ENCODE assay signal across 11 cellular contexts in genomic region chr22:42970029-42970428, GRCh38. TPM values are rescaled to one million over a fixed set of nuclear protein-coding genes. Genes with fewer than 3 reads are reported as not detected.
DNase-seq lines count a peak whose midpoint lies in the region; ATAC-seq, FAIRE-seq and TF ChIP-seq lines count a peak whose summit lies in the region.
"Had no signal": no experiment of that assay in that cellular context is flagged by ENCODE, and none has a peak within 500 bp of the region (broad histone marks: within the 10 kb centered on the region; RNA-seq: fewer than 3 reads in every experiment).

No MANE protein-coding gene starts in this region.

- H3K27me3 ChIP-seq in GM12878 (replicated peaks in 1 of 2; ENCODE audit: control insufficient read depth in 2 of 2, insufficient read depth in 2 of 2, low read length in 1 of 2) (no peaks in the 10 kb centered on the region), mesenchymal stem cell (ENCODE audit: control insufficient read depth in 1 of 2, insufficient read depth in 1 of 2, low read length in 2 of 2) (no peaks in the 10 kb centered on the region), upper lobe of right lung (no peaks in the 10 kb centered on the region), WERI-Rb-1 (ENCODE audit: insufficient read depth, low read depth, severe bottlenecking) (no peaks in the 10 kb centered on the region)
- H3K27me3 ChIP-seq: vagina had no signal

- H3K4me3 ChIP-seq in GM12878 (no peak overlapping the region), mesenchymal stem cell (ENCODE audit: insufficient read depth in 1 of 2, low read depth in 1 of 2, low read length in 2 of 2) (no peak overlapping the region), upper lobe of right lung (no peak overlapping the region), WERI-Rb-1 (ENCODE audit: low read depth, low read length) (no peak overlapping the region)
- H3K4me3 ChIP-seq: vagina had no signal

- H2BK5ac ChIP-seq in mesenchymal stem cell (ENCODE audit: low read depth, low read length, poor library complexity, severe bottlenecking): no peak overlapping the region

- peaks cover 60% of the 10 kb centered on the region for H3K79me2 ChIP-seq in GM12878 (ENCODE audit: control insufficient read depth, insufficient read depth, low read length)

- no peak for TF ChIP-seq EP300 in GM12878 (IDR thresholded peaks at IDR 0.05; ENCODE audit: borderline replicate concordance in 1 of 2, control insufficient read depth in 1 of 2, low read depth in 2 of 2, low read length in 2 of 2)

- H3K9me3 ChIP-seq in GM12878 (replicated peaks; ENCODE audit: control insufficient read depth, insufficient read depth, low read length): no peaks in the 10 kb centered on the region
- H3K9me3 ChIP-seq in mesenchymal stem cell (ENCODE audit: control insufficient read depth, low read length): no peaks in the 10 kb centered on the region
- H3K9me3 ChIP-seq in upper lobe of right lung: no peaks in the 10 kb centered on the region
- H3K9me3 ChIP-seq in WERI-Rb-1 (ENCODE audit: severe bottlenecking): peaks cover 3% of the 10 kb centered on the region
- H3K9me3 ChIP-seq: vagina had no signal

- H3K4me2 ChIP-seq in GM12878 (ENCODE audit: control insufficient read depth, insufficient read depth) (no peak overlapping the region), mesenchymal stem cell (ENCODE audit: low read length, poor library complexity, severe bottlenecking) (no peak overlapping the region)

- no peak overlapping the region for H3K14ac ChIP-seq in mesenchymal stem cell (ENCODE audit: low read length in 2 of 2)

- peaks cover 12% of the 10 kb centered on the region for H3K36me3 Mint-ChIP-seq in activated naive CD4-positive, alpha-beta T cell treated with anti-CD3 and anti-CD28 coated beads for 36 hours (ENCODE audit: low read depth)

- RAD21 ChIA-PET in GM12878 (lab: Charles Lee; ENCODE audit: unreplicated experiment): interaction anchor here (1.2 to 6.0 kb wide), 3 partner anchors 41 to 103 kb away, joined by 3 to 38 read pairs (median 4); no protein-coding TSS in a partner anchor

- H3K4me3 Mint-ChIP-seq in activated naive CD4-positive, alpha-beta T cell treated with anti-CD3 and anti-CD28 coated beads for 36 hours: no peak overlapping the region

- H4K20me1 ChIP-seq in GM12878 (ENCODE audit: control insufficient read depth, insufficient read depth): no peaks in the 10 kb centered on the region; the same call in 1 of the 2 replicates

- H3K27ac Mint-ChIP-seq in activated naive CD4-positive, alpha-beta T cell treated with anti-CD3 and anti-CD28 coated beads for 36 hours: peak overlapping the region; percentile 70

- H3K9ac ChIP-seq in GM12878 (ENCODE audit: control insufficient read depth, insufficient read depth, low read length) (no peak overlapping the region), mesenchymal stem cell (ENCODE audit: low read length) (peak overlapping the region; percentile 63)

- no peak overlapping the region for H2BK120ac ChIP-seq in mesenchymal stem cell (ENCODE audit: low read depth, low read length)

- H2BK15ac ChIP-seq in mesenchymal stem cell (ENCODE audit: low read depth, poor library complexity, severe bottlenecking): no peak overlapping the region

- peaks cover 56% of the 10 kb centered on the region for H3K4me1 Mint-ChIP-seq in activated naive CD4-positive, alpha-beta T cell treated with anti-CD3 and anti-CD28 coated beads for 36 hours (ENCODE audit: low read depth)

- FAIRE-seq in GM12878 (lab: Jason Lieb, UNC): no peak

- intact Hi-C loops in activated naive CD4-positive, alpha-beta T cell treated with anti-CD3 and anti-CD28 coated beads for 36 hours (cut with micrococcal nuclease): no loop called here
- intact Hi-C loops in GM12878 (cut with micrococcal nuclease; ENCODE audit: unreplicated experiment) (no loop called here), upper lobe of right lung (cut with DNase I) (no loop called here)

- no peak overlapping the region for H2AK5ac ChIP-seq in mesenchymal stem cell (ENCODE audit: low read length, severe bottlenecking)

- TF ChIP-seq CTCF in GM12878 (IDR thresholded peaks at IDR 0.05 in 2 of 3, conservative IDR thresholded peaks at IDR 0.05 in 1 of 3; ENCODE audit: control insufficient read depth in 2 of 3, extremely low read depth in 1 of 3, insufficient read depth in 1 of 3, low read depth in 3 of 3, low read length in 3 of 3) (no peak), upper lobe of right lung (IDR thresholded peaks at IDR 0.05) (no peak), WERI-Rb-1 (IDR thresholded peaks at IDR 0.05; ENCODE audit: low read depth, low read length) (no peak)

- no peak for TF ChIP-seq RAD21 in GM12878 (IDR thresholded peaks at IDR 0.05; ENCODE audit: insufficient read depth, low read depth, low read length)

- no peak overlapping the region for H3K4ac ChIP-seq in mesenchymal stem cell (ENCODE audit: low read depth in 1 of 2, low read length in 2 of 2)

- H3K27ac ChIP-seq in GM12878 (ENCODE audit: control insufficient read depth, insufficient read depth): no peak overlapping the region
- no peak overlapping the region for H3K27ac ChIP-seq in mesenchymal stem cell (ENCODE audit: low read length, poor library complexity, severe bottlenecking)
- H3K27ac ChIP-seq in upper lobe of right lung: no peak overlapping the region
- H3K27ac ChIP-seq in WERI-Rb-1: no peak overlapping the region
- H3K27ac ChIP-seq: vagina had no signal

- H4K8ac ChIP-seq in mesenchymal stem cell (ENCODE audit: low read length): no peak overlapping the region

- TF ChIP-seq POLR2A in GM12878 (IDR thresholded peaks at IDR 0.05; ENCODE audit: low read depth, low read length): no peak

- H3K4me1 ChIP-seq in GM12878 (ENCODE audit: control insufficient read depth, insufficient read depth, low read length): peaks cover 23% of the 10 kb centered on the region
- H3K4me1 ChIP-seq in mesenchymal stem cell (ENCODE audit: control insufficient read depth, insufficient read depth, low read depth, low read length): peaks cover 17% of the 10 kb centered on the region
- H3K4me1 ChIP-seq in upper lobe of right lung: peaks cover 34% of the 10 kb centered on the region

- H3K23ac ChIP-seq in mesenchymal stem cell (ENCODE audit: low read length in 2 of 2): no peak overlapping the region

- peaks cover 2 to 8% of the 10 kb centered on the region in 2 experiments; a peak in 3 of 4 replicates for H3K36me3 ChIP-seq in GM12878 (ENCODE audit: control insufficient read depth in 2 of 2, insufficient read depth in 2 of 2, low read length in 1 of 2)
- H3K36me3 ChIP-seq in mesenchymal stem cell (ENCODE audit: control insufficient read depth in 1 of 2, insufficient read depth in 2 of 2, low read depth in 1 of 2, low read length in 2 of 2): peaks cover 3 to 16% of the 10 kb centered on the region in 2 experiments
- peaks cover 7% of the 10 kb centered on the region for H3K36me3 ChIP-seq in upper lobe of right lung
- H3K36me3 ChIP-seq in WERI-Rb-1: peaks cover 8% of the 10 kb centered on the region; the same call in 1 of the 2 replicates
- H3K36me3 ChIP-seq: vagina had no signal

- POLR2A ChIA-PET in GM12878 (lab: Charles Lee): no interaction called here

- no peak overlapping the region for H4K91ac ChIP-seq in mesenchymal stem cell (ENCODE audit: low read length)

- no peak overlapping the region for H3K18ac ChIP-seq in mesenchymal stem cell (ENCODE audit: low read depth in 1 of 2, low read length in 2 of 2)

- in situ Hi-C loops in GM12878 (cut with MboI): no loop called here

- BruUV-seq in GM12878 (replicated peaks; lab: Mats Ljungman, UMichigan): no TSS peak

- peak; percentile 56 for DNase-seq in activated naive CD4-positive, alpha-beta T cell treated with anti-CD3 and anti-CD28 coated beads for 36 hours
- DNase-seq in activated naive CD4-positive, alpha-beta T cell (lab: John Stamatoyannopoulos, UW): no peak
- DNase-seq in GM12878 (ENCODE audit: low read depth, low spot score): no peak
- DNase-seq in mesenchymal stem cell: no peak
- DNase-seq in upper lobe of right lung: no peak
- no peak for DNase-seq in WERI-Rb-1
- DNase-seq: DMS153, NCI-H2081 treated with DMSO at 0.1 percent for 48 hours had no signal

- SMC1A ChIA-PET in GM12878 (lab: Charles Lee; ENCODE audit: uncharacterized antibody, unreplicated experiment): interaction anchor here (0.6 to 1.2 kb wide), 3 partner anchors 15 to 923 kb away, joined by 3 read pairs; no protein-coding TSS in a partner anchor

- H2BK12ac ChIP-seq in mesenchymal stem cell (ENCODE audit: low read length in 2 of 2): no peak overlapping the region

- no peaks in the 10 kb centered on the region for H3K27me3 Mint-ChIP-seq in activated naive CD4-positive, alpha-beta T cell treated with anti-CD3 and anti-CD28 coated beads for 36 hours (ENCODE audit: low read depth)

- H2AFZ ChIP-seq in GM12878 (ENCODE audit: control insufficient read depth, low read depth, low read length) (no peak overlapping the region), mesenchymal stem cell (ENCODE audit: low read depth, low read length) (no peak overlapping the region)

- CTCF ChIA-PET in activated naive CD4-positive, alpha-beta T cell treated with anti-CD3 and anti-CD28 coated beads for 36 hours (lab: Charles Lee): no interaction called here
- CTCF ChIA-PET in GM12878 (lab: Yijun Ruan, JAX): interaction anchor here (1.2 to 1.6 kb wide), 3 partner anchors 13 to 102 kb away, joined by 3 to 8 read pairs (median 4); no protein-coding TSS in a partner anchor

- peaks cover 3% of the 10 kb centered on the region for H3K9me3 Mint-ChIP-seq in activated naive CD4-positive, alpha-beta T cell treated with anti-CD3 and anti-CD28 coated beads for 36 hours

- WGBS in GM12878 (ENCODE audit: insufficient coverage, insufficient replicate concordance, low lambda C conversion rate, missing lambda C conversion rate): 47% methylated on average over 5 of the region's 5 CpGs
- 91% methylated on average over 5 of the region's 5 CpGs for WGBS in mesenchymal stem cell

- peaks cover 29% of the 10 kb centered on the region for H3K79me1 ChIP-seq in mesenchymal stem cell (replicated peaks; ENCODE audit: low read length, poor library complexity, severe bottlenecking)

- peak; percentile 72 for ATAC-seq in GM12878
- ATAC-seq in upper lobe of right lung: peak; percentile 72
- ATAC-seq in GM19463 (IDR thresholded peaks at IDR 0.05; ENCODE audit: unreplicated experiment): no peak
- no peak for ATAC-seq in HG03108 (IDR thresholded peaks at IDR 0.05; ENCODE audit: unreplicated experiment)

RNA-seq across cellular contexts. Expression of gene PACSIN2, which starts 44.9 kb away (rescaled TPM):
- total RNA-seq in activated naive CD4-positive, alpha-beta T cell treated with anti-CD3 and anti-CD28 coated beads for 36 hours: 10 to 100 TPM; 31.2 to 32.9 TPM
- 83.4 and 87.9 TPM in 2 replicates for total RNA-seq in GM12878 (2013; cell fraction: nucleolus; rRNA removed)
- total RNA-seq in GM12878 (2014; rRNA removed): 26.4 and 27.5 TPM in 2 replicates
- 42.1 and 45.9 TPM in 2 replicates for total RNA-seq in GM12878 (2014; rRNA removed; fragmentation: Illumina TruSeq; extraction: Trizol)
- total RNA-seq in GM12878 (2021): 78.7 and 80.6 TPM in 2 replicates
- polyA plus RNA-seq in GM12878 (2011; ENCODE audit: low read depth): 24.4 TPM
- 57.4 and 67.7 TPM in 2 replicates for polyA plus RNA-seq in GM12878 (2011; rRNA removed)
- 66.7 and 69.8 TPM in 2 replicates for polyA plus RNA-seq in GM12878 (2011; cell fraction: cytosol; rRNA removed)
- polyA plus RNA-seq in GM12878 (2011; cell fraction: nucleus; rRNA removed): 83.2 and 88.8 TPM in 2 replicates
- polyA plus RNA-seq in GM12878 (2012): 38.7 and 45.2 TPM in 2 replicates
- polyA plus RNA-seq in GM12878 (2014; fragmentation: Illumina TruSeq; extraction: Trizol): 36.0 and 47.4 TPM in 2 replicates
- polyA plus RNA-seq in GM12878 (2014; fragmentation: Nextera tagmentation; extraction: Ambion mirVana): 1 to 10 TPM in 1 of 2 experiments, under 1 TPM in 1; 0.93 to 1.6 TPM
- polyA plus RNA-seq in GM12878 (2014; rRNA removed): 53.9 and 60.0 TPM in 2 replicates
- 10 to 100 TPM; 46.3 to 49.5 TPM for polyA plus RNA-seq in GM12878 (2016; fragmentation: Nextera tagmentation; extraction: Ambion mirVana)
- 36.6 and 45.8 TPM in 2 replicates for polyA minus RNA-seq in GM12878 (2011; rRNA and poly(A)+ RNA removed)
- polyA minus RNA-seq in GM12878 (2011; cell fraction: cytosol; rRNA and poly(A)+ RNA removed): 13.4 and 13.5 TPM in 2 replicates
- polyA minus RNA-seq in GM12878 (2011; cell fraction: nucleus; rRNA and poly(A)+ RNA removed): 12.2 and 18.0 TPM in 2 replicates
- 33.2 TPM for polyA plus RNA-seq in mesenchymal stem cell (2013, experiment 1 of 2)
- polyA plus RNA-seq in mesenchymal stem cell (2013, experiment 2 of 2): 35.1 TPM
- total RNA-seq in upper lobe of right lung: 128 TPM

Comparison
In these comparisons a context has a peak if more than half of its experiments do, and no peak if none do; other contexts are left out.
1. ATAC-seq: peak in GM12878 (single experiment) and upper lobe of right lung (single experiment); none in GM19463 (single experiment) and HG03108 (single experiment).